ENCODE assay signal across 8 cellular contexts in genomic region chr19:6279931-6280591, GRCh38. TPM values are rescaled to one million over a fixed set of nuclear protein-coding genes. Genes with fewer than 3 reads are reported as not detected.
DNase-seq lines count a peak whose midpoint lies in the region; ATAC-seq and TF ChIP-seq lines count a peak whose summit lies in the region.

Gene MLLT1, minus strand, starts transcription at chr19:6279975. Its CDS starts 191 bp downstream, at chr19:6279784.

- H3K4me1 ChIP-seq in liver (ENCODE audit: control insufficient read depth in 4 of 4, insufficient read depth in 4 of 4, low read length in 3 of 4) = peaks cover 20 to 41% (median 37%) of the 10 kb centered on the region in 4 donors

- H3K27me3 ChIP-seq in liver (ENCODE audit: control insufficient read depth in 4 of 4, insufficient read depth in 4 of 4, low read length in 3 of 4) = no peaks in the 10 kb centered on the region

- H3K36me3 ChIP-seq in liver (ENCODE audit: control insufficient read depth in 4 of 4, insufficient read depth in 3 of 4, low read depth in 1 of 4, low read length in 3 of 4) = peaks cover 0 to 4% (median under 1%) of the 10 kb centered on the region in 4 donors

- DNase-seq in C1 segment of cervical spinal cord (lab: John Stamatoyannopoulos, UW) (peak; percentile 65 to 98 (median 92)), NCI-H774 (lab: John Stamatoyannopoulos, UW) (peak; percentile 96), dermis blood vessel endothelial cell (peak; percentile 98)
- DNase-seq in activated CD4-positive, alpha-beta T cell treated with anti-CD3 and anti-CD28 coated beads, Interleukin-2, amount 50 U/mL, for 4 hours = peak; percentile 94
- peak; percentile 98 for DNase-seq in stimulated activated CD4-positive, alpha-beta T cell treated with anti-CD3 and anti-CD28 coated beads, Interleukin-4, amount 100 ng/mL, for 1 hour

- peak; percentile 81 for TF ChIP-seq CTCF in liver (IDR thresholded peaks at IDR 0.05; ENCODE audit: low read depth, low read length, missing input control)

- peak within 1 kb of the TSS; percentile 71 to 82 for H3K9ac ChIP-seq in liver (ENCODE audit: low read depth in 1 of 2, low read length in 2 of 2)

- ATAC-seq in GM19328 (IDR thresholded peaks at IDR 0.05; ENCODE audit: unreplicated experiment) (peak; percentile 92), HG03521 (IDR thresholded peaks at IDR 0.05; ENCODE audit: unreplicated experiment) (peak; percentile 94)

- no peaks in the 10 kb centered on the region for H3K9me3 ChIP-seq in liver (ENCODE audit: control insufficient read depth in 4 of 4, low read length in 3 of 4)

- H3K27ac ChIP-seq in liver (ENCODE audit: low read depth in 1 of 2, low read length in 2 of 2) = peak within 1 kb of the TSS; percentile 76 to 82

- WGBS in liver = 5% methylated on average over 66 of the region's 66 CpGs

- peak within 1 kb of the TSS; percentile 83 to 96 (median 87) for H3K4me3 ChIP-seq in liver (ENCODE audit: low read depth in 1 of 3, low read length in 3 of 3)

- TF ChIP-seq RAD21 in liver (IDR thresholded peaks at IDR 0.05) = peak; percentile 18 to 54

TF ChIP-seq in liver, 16 proteins besides CTCF, POLR2A, EP300 and RAD21:
- TF ChIP-seq FOXA2 (IDR thresholded peaks at IDR 0.05) (no peak), RXRA (IDR thresholded peaks at IDR 0.05) (no peak), MAX (IDR thresholded peaks at IDR 0.05) (no peak), FOXA1 (IDR thresholded peaks at IDR 0.05) (no peak), GABPA (IDR thresholded peaks at IDR 0.05 in 1 of 2, conservative IDR thresholded peaks at IDR 0.05 in 1 of 2) (peak; percentile 46 to 88), ATF3 (IDR thresholded peaks at IDR 0.05) (no peak), YY1 (IDR thresholded peaks at IDR 0.05) (no peak), EGR1 (IDR thresholded peaks at IDR 0.05; ENCODE audit: low read depth in 2 of 2) (no peak), REST (IDR thresholded peaks at IDR 0.05) (no peak), JUND (IDR thresholded peaks at IDR 0.05) (no peak), HNF4G (IDR thresholded peaks at IDR 0.05) (no peak), TAF1 (conservative IDR thresholded peaks at IDR 0.05) (no peak), SP1 (IDR thresholded peaks at IDR 0.05) (peak; percentile 58), NR2F2 (IDR thresholded peaks at IDR 0.05) (no peak), ZBTB33 (IDR thresholded peaks at IDR 0.05) (no peak), HNF4A (conservative IDR thresholded peaks at IDR 0.05) (no peak)

RNA-seq across cellular contexts. Expression of gene MLLT1, which starts in this region (rescaled TPM):
- total RNA-seq in dermis blood vessel endothelial cell (5.1 and 13.2 TPM in 2 replicates), liver (1 to 10 TPM; 2.1 to 6.9 TPM)
- 10 to 100 TPM in 1 of 2 donors, 1 to 10 TPM in 1; 7.7 to 15.6 TPM for polyA plus RNA-seq in liver

Comparison
In these comparisons a context has a peak if more than half of its experiments do, and no peak if none do; other contexts are left out.
1. Peak in every context shown above with its lines: DNase-seq, ATAC-seq, H3K4me3 ChIP-seq and H3K27ac ChIP-seq.